ENCODE assay signal across 25 cellular contexts in the genomic region with DNA sequence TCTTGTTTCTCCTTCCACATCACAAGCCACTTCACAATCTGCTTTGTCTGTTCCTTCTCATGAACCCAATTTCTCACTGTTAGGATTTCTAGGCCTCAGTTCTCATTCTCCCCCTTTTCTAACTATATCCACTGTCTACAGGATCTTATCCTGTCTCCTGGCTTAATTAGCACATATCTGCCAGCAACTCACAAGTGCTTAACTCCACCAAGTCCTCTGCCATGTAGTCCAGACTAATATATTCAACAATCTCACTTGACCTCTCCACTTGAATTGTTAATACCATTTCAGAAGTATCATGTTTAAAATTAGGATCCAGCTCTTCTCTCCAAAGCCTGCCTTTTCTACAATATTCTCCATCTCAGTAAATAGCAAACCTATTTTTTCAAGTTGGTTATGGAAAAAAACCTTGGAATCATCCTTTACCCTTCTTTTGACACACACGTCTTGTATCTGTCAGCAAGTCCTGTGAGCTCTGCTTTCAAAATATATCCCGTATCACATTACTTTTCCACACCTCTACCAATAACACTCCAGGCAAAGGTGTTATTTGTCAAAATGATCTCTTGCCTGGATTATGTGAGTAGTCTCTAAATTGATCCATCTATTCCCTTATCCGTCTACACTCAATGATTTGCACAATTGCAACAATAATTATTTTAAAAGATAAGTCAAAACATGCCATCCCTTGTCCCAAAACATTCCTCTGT.
A peak's percentile ranks its signal among the peaks of the same experiment; 100 is the strongest.
DNase-seq lines count a peak whose midpoint lies in the region; ATAC-seq, FAIRE-seq and TF ChIP-seq lines count a peak whose summit lies in the region.
"Had no signal": no experiment of that assay in that cellular context is flagged by ENCODE, and none has a peak within 500 bp of the region (broad histone marks: within the 10 kb centered on the region; RNA-seq: fewer than 3 reads in every experiment).

No MANE protein-coding gene starts in this region.

- peak overlapping the region; percentile 61 for H3K14ac ChIP-seq in H1 (ENCODE audit: insufficient read length)

- peak; percentile 26 for DNase-seq in NCI-H2171 treated with DMSO at 0.1 percent for 48 hours (lab: John Stamatoyannopoulos, UW)
- DNase-seq in NCI-H2171 (lab: John Stamatoyannopoulos, UW) = no peak
- peak; percentile 58 to 86 for DNase-seq in NCI-H524 (lab: John Stamatoyannopoulos, UW)
- no peak for DNase-seq in H1 (ENCODE audit: low read depth in 1 of 2, low spot score in 2 of 2)
- DNase-seq in psoas muscle = no peak
- DNase-seq: 8988T; ACHN; AML-193; BE2C; CD4-positive, alpha-beta T cell; CD8-positive, alpha-beta memory T cell; DMS 273 treated with DMSO at 0.1 percent for 48 hours; DMS79; EL; GDM1; HFFc6 had no signal

- H4K20me1 ChIP-seq in H1 (replicated peaks in 1 of 2; ENCODE audit: control insufficient read depth in 1 of 2, insufficient read depth in 2 of 2, low read length in 2 of 2) = no peaks in the 10 kb centered on the region
- H4K20me1 ChIP-seq: BLaER1 treated with 17β-estradiol and CSF1 and Interleukin-3, amounts not matched to agents 10 nM and 100 nM had no signal

- H2AK5ac ChIP-seq in H1 (ENCODE audit: low read depth, low read length) = no peak overlapping the region

- no peak overlapping the region for H4K5ac ChIP-seq in H1 (ENCODE audit: insufficient read length, low read depth, low read length)

- H4K91ac ChIP-seq in H1 (replicated peaks; ENCODE audit: insufficient read length, low read length) = no peak overlapping the region

- H3K23ac ChIP-seq in H1 (ENCODE audit: insufficient read length) = no peak overlapping the region

- H3K23me2 ChIP-seq in H1 (ENCODE audit: low read depth, low read length) = no peaks in the 10 kb centered on the region

- ATAC-seq in GM18498 (IDR thresholded peaks at IDR 0.05; ENCODE audit: unreplicated experiment) = no peak
- ATAC-seq in psoas muscle = no peak
- ATAC-seq: A549, GM12878, GM23338 had no signal

- intact Hi-C loops in psoas muscle (cut with DNase I) = no loop called here

- no peak overlapping the region for H3K56ac ChIP-seq in H1 (replicated peaks; ENCODE audit: insufficient read length, low read depth, low read length)

- POLR2A ChIA-PET in H1 (lab: Charles Lee; ENCODE audit: partially characterized antibody) = no interaction called here

- no peak overlapping the region for H2BK12ac ChIP-seq in H1 (ENCODE audit: low read depth, low read length)

- TF ChIP-seq CTCF in H1 (IDR thresholded peaks at IDR 0.05; ENCODE audit: control extremely low read depth in 1 of 3, insufficient read depth in 1 of 3, low read depth in 1 of 3, low read length in 3 of 3) = no peak
- TF ChIP-seq CTCF in psoas muscle (IDR thresholded peaks at IDR 0.05) = no peak

- WGBS in H1 (ENCODE audit: extremely low coverage in 1 of 2, insufficient coverage in 1 of 2, insufficient read length in 1 of 2, insufficient replicate concordance in 2 of 2, low coverage in 1 of 2, low lambda C conversion rate in 2 of 2, missing lambda C conversion rate in 1 of 2), 2 experiments = 93% methylated on average over 3 of the region's 3 CpGs; no CpG with 5 or more reads in 1 of the 2 experiments
- 64 to 69% (median 66%) methylated on average over 3 of the region's 3 CpGs for WGBS in psoas muscle, 3 donors

- H3K18ac ChIP-seq in H1 (ENCODE audit: extremely low read depth, low read length) = no peak overlapping the region

- H2BK120ac ChIP-seq in H1 (replicated peaks; ENCODE audit: low read depth, low read length) = no peak overlapping the region

- H3K27me3 ChIP-seq in H1 (replicated peaks in 1 of 4; ENCODE audit: control insufficient read depth in 3 of 4, extremely low read depth in 1 of 4, insufficient read depth in 3 of 4, low read length in 3 of 4) = no peaks in the 10 kb centered on the region
- no peaks in the 10 kb centered on the region for H3K27me3 ChIP-seq in psoas muscle (ENCODE audit: insufficient read depth in 3 of 3, low read length in 2 of 3)
- H3K27me3 ChIP-seq: BE2C; BLaER1 treated with 17β-estradiol and CSF1 and Interleukin-3, amounts not matched to agents 10 nM and 100 nM had no signal

- H2BK20ac ChIP-seq in H1 (ENCODE audit: low read length) = no peak overlapping the region

- CTCF ChIA-PET in H1 (lab: Charles Lee; ENCODE audit: partially characterized antibody) = interaction anchor here (0.6 to 1.0 kb wide), 2 partner anchors 124 to 352 kb away, joined by 3 read pairs; no protein-coding TSS in a partner anchor

- H3K4me2 ChIP-seq in H1 (ENCODE audit: insufficient read depth in 1 of 2, low read depth in 2 of 2, low read length in 2 of 2) = no peak overlapping the region
- H3K4me2 ChIP-seq: A549; BLaER1 treated with 17β-estradiol and CSF1 and Interleukin-3, amounts not matched to agents 10 nM and 100 nM; GM23338 had no signal

- no peak for TF ChIP-seq EP300 in H1 (IDR thresholded peaks at IDR 0.05; ENCODE audit: borderline replicate concordance in 1 of 2, low read depth in 2 of 2, low read length in 2 of 2)

- H4K8ac ChIP-seq in H1 (ENCODE audit: extremely low read depth, insufficient read depth, low read length) = no peak overlapping the region

- no peak overlapping the region for H3K9ac ChIP-seq in H1 (replicated peaks in 1 of 4; ENCODE audit: extremely low read depth in 1 of 4, low read depth in 3 of 4, low read length in 3 of 4)
- H3K9ac ChIP-seq: BLaER1 treated with 17β-estradiol and CSF1 and Interleukin-3, amounts not matched to agents 10 nM and 100 nM had no signal

- no peak for TF ChIP-seq POLR2A in H1 (IDR thresholded peaks at IDR 0.05; ENCODE audit: control extremely low read depth in 1 of 2, low read depth in 2 of 2, low read length in 2 of 2)

- no peak overlapping the region for H3K4ac ChIP-seq in H1 (replicated peaks; ENCODE audit: insufficient read length, low read depth, low read length)

- no peak for FAIRE-seq in H1 (lab: Jason Lieb, UNC)
- FAIRE-seq: A549, D721Med, GM12878, GM18507, H54 had no signal

- TF ChIP-seq RAD21 in H1 (IDR thresholded peaks at IDR 0.05 in 1 of 2, conservative IDR thresholded peaks at IDR 0.05 in 1 of 2; ENCODE audit: low read depth in 2 of 2, low read length in 2 of 2) = no peak

- no peak overlapping the region for H2BK5ac ChIP-seq in H1 (ENCODE audit: low read depth, low read length)

- H2AFZ ChIP-seq in H1 (ENCODE audit: low read length) = no peak overlapping the region
- H2AFZ ChIP-seq: GM23338 had no signal

- H3K36me3 ChIP-seq in H1 (ENCODE audit: control insufficient read depth in 2 of 4, insufficient read depth in 4 of 4, low read length in 3 of 4) (no peaks in the 10 kb centered on the region), psoas muscle (ENCODE audit: insufficient read depth in 1 of 2, low read depth in 1 of 2) (no peaks in the 10 kb centered on the region)
- H3K36me3 ChIP-seq: BE2C; BLaER1 treated with 17β-estradiol and CSF1 and Interleukin-3, amounts not matched to agents 10 nM and 100 nM; HAP-1 had no signal

- no peak overlapping the region for H3K4me3 ChIP-seq in H1 (ENCODE audit: extremely low read depth in 1 of 4, insufficient read depth in 2 of 4, low read depth in 3 of 4, low read length in 4 of 4)
- no peak overlapping the region for H3K4me3 ChIP-seq in psoas muscle
- H3K4me3 ChIP-seq: A549; BLaER1 treated with 17β-estradiol and CSF1 and Interleukin-3, amounts not matched to agents 10 nM and 100 nM; GM12878; GM23338; HAP-1 had no signal

- H3K27ac ChIP-seq in H1 (ENCODE audit: low read depth, low read length) = no peak overlapping the region
- no peak overlapping the region for H3K27ac ChIP-seq in psoas muscle
- H3K27ac ChIP-seq: A549; BLaER1 treated with 17β-estradiol and CSF1 and Interleukin-3, amounts not matched to agents 10 nM and 100 nM had no signal

- no peaks in the 10 kb centered on the region for H3K79me1 ChIP-seq in H1 (ENCODE audit: low read depth, low read length)

- no peaks in the 10 kb centered on the region for H3K79me2 ChIP-seq in H1 (ENCODE audit: control insufficient read depth in 1 of 2, insufficient read depth in 2 of 2, low read length in 2 of 2)

- H3K9me3 ChIP-seq in H1 (ENCODE audit: insufficient read depth in 2 of 2, low read depth in 1 of 2, low read length in 1 of 2) (no peaks in the 10 kb centered on the region), psoas muscle (no peaks in the 10 kb centered on the region)
- H3K9me3 ChIP-seq: A549; BE2C; BLaER1 treated with 17β-estradiol and CSF1 and Interleukin-3, amounts not matched to agents 10 nM and 100 nM; HAP-1 had no signal

- H3K4me1 ChIP-seq in H1 (replicated peaks in 1 of 4; ENCODE audit: control insufficient read depth in 3 of 4, insufficient read depth in 4 of 4, low read length in 3 of 4) (no peaks in the 10 kb centered on the region), psoas muscle (no peaks in the 10 kb centered on the region)
- H3K4me1 ChIP-seq: A549; BE2C; BLaER1 treated with 17β-estradiol and CSF1 and Interleukin-3, amounts not matched to agents 10 nM and 100 nM; HAP-1 had no signal

- no peak overlapping the region for H2BK15ac ChIP-seq in H1 (ENCODE audit: low read length)

TF ChIP-seq in H1, 55 proteins besides CTCF, POLR2A, EP300 and RAD21 (continues in another document):
- TF ChIP-seq SP1 (IDR thresholded peaks at IDR 0.05; ENCODE audit: low read depth, low read length) (no peak), CEBPB (IDR thresholded peaks at IDR 0.05; ENCODE audit: low read depth, low read length) (no peak), RFX5 (IDR thresholded peaks at IDR 0.05; ENCODE audit: borderline replicate concordance, low read depth, low read length) (no peak)
- TF ChIP-seq, protein P1, sequence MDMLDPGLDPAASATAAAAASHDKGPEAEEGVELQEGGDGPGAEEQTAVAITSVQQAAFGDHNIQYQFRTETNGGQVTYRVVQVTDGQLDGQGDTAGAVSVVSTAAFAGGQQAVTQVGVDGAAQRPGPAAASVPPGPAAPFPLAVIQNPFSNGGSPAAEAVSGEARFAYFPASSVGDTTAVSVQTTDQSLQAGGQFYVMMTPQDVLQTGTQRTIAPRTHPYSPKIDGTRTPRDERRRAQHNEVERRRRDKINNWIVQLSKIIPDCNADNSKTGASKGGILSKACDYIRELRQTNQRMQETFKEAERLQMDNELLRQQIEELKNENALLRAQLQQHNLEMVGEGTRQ (IDR thresholded peaks at IDR 0.05; ENCODE audit: low read length) = no peak
- TF ChIP-seq, protein P2, sequence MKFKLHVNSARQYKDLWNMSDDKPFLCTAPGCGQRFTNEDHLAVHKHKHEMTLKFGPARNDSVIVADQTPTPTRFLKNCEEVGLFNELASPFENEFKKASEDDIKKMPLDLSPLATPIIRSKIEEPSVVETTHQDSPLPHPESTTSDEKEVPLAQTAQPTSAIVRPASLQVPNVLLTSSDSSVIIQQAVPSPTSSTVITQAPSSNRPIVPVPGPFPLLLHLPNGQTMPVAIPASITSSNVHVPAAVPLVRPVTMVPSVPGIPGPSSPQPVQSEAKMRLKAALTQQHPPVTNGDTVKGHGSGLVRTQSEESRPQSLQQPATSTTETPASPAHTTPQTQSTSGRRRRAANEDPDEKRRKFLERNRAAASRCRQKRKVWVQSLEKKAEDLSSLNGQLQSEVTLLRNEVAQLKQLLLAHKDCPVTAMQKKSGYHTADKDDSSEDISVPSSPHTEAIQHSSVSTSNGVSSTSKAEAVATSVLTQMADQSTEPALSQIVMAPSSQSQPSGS (IDR thresholded peaks at IDR 0.05; ENCODE audit: low read length) = no peak
- TF ChIP-seq, protein P3, sequence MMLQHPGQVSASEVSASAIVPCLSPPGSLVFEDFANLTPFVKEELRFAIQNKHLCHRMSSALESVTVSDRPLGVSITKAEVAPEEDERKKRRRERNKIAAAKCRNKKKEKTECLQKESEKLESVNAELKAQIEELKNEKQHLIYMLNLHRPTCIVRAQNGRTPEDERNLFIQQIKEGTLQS (IDR thresholded peaks at IDR 0.05; ENCODE audit: insufficient read depth, low read depth, low read length) = no peak

Comparison
In these comparisons a context has a peak if more than half of its experiments do, and no peak if none do; other contexts are left out.
1. DNase-seq: peak in NCI-H2171 treated with DMSO at 0.1 percent for 48 hours (single experiment) and NCI-H524 (2 of 2); none in NCI-H2171 (single experiment), H1 (0 of 2) and psoas muscle (0 of 2).